15 cellular contexts compared by ENCODE assay signal in genomic region chr4:81896936-81897335, GRCh38.
"Had no signal": no experiment of that assay in that cellular context is flagged by ENCODE, and none has a peak within 500 bp of the region (broad histone marks: within the 10 kb centered on the region; RNA-seq: fewer than 3 reads in every experiment).

No MANE protein-coding gene starts in this region.

- H3K9me3 ChIP-seq: neutrophil, thoracic aorta, uterus had no signal

- ATAC-seq: activated CD4-positive, alpha-beta T cell treated with anti-CD3 and anti-CD28 coated beads for 36 hours; activated CD8-positive, alpha-beta T cell treated with anti-CD3 and anti-CD28 coated beads for 36 hours; activated T-cell treated with anti-CD3 and anti-CD28 coated beads, Interleukin-2, amount 50 U/mL, for 72 hours; naive thymus-derived CD8-positive, alpha-beta T cell; stimulated activated naive CD8-positive, alpha-beta T cell treated with anti-CD3 and anti-CD28 coated beads, Interleukin-15, amount 100 ng/mL, for 72 hours had no signal

- H3K4me1 ChIP-seq: uterus had no signal

- H3K36me3 ChIP-seq: neutrophil, thoracic aorta, uterus had no signal

- H3K4me3 ChIP-seq: coronary artery, lung, thoracic aorta, uterus had no signal

- H3K27me3 ChIP-seq: neutrophil, uterus had no signal

- H3K27ac ChIP-seq: coronary artery, neutrophil, thoracic aorta, uterus had no signal

- DNase-seq: activated CD4-positive, alpha-beta T cell treated with anti-CD3 and anti-CD28 coated beads for 36 hours; activated CD8-positive, alpha-beta memory T cell treated with anti-CD3 and anti-CD28 coated beads, Interleukin-2, amount 50 U/mL, for 4 hours; activated CD8-positive, alpha-beta T cell treated with anti-CD3 and anti-CD28 coated beads for 36 hours; activated T-cell treated with anti-CD3 and anti-CD28 coated beads, Interleukin-2, amount 50 U/mL, for 72 hours; effector CD4-positive, alpha-beta T cell; naive thymus-derived CD8-positive, alpha-beta T cell; posterior cingulate gyrus; stimulated activated CD4-positive, alpha-beta T cell treated with anti-CD3 and anti-CD28 coated beads, Interleukin-4, amount 100 ng/mL, for 4 hours; stimulated activated naive CD8-positive, alpha-beta T cell treated with anti-CD3 and anti-CD28 coated beads, Interleukin-15, amount 100 ng/mL, for 72 hours; T1000; uterus had no signal
